In genomic region chr12:122870163-122870842, GRCh38 we compare ENCODE assay signal across 12 cellular contexts. TPM values are rescaled to one million over a fixed set of nuclear protein-coding genes. Genes with fewer than 3 reads are reported as not detected.
A peak's percentile ranks its signal among the peaks of the same experiment; 100 is the strongest.
DNase-seq lines count a peak whose midpoint lies in the region; ATAC-seq and TF ChIP-seq lines count a peak whose summit lies in the region.
"Had no signal": no experiment of that assay in that cellular context is flagged by ENCODE, and none has a peak within 500 bp of the region (broad histone marks: within the 10 kb centered on the region; RNA-seq: fewer than 3 reads in every experiment).

No MANE protein-coding gene starts in this region.

- 96 to 100% methylated on average over 2 to 11 of the region's 11 CpGs for WGBS in endodermal cell (ENCODE audit: insufficient coverage in 1 of 2, insufficient read length in 1 of 2), 2 experiments
- WGBS in tibial nerve, 2 donors, result 85 to 93% methylated on average over 11 of the region's 11 CpGs

- no peak overlapping the region for H3K4me3 ChIP-seq in endodermal cell (ENCODE audit: low read length)
- H3K4me3 ChIP-seq in tibial nerve, result no peak overlapping the region
- H3K4me3 ChIP-seq: A549 had no signal

- H3K27me3 ChIP-seq in endodermal cell (ENCODE audit: control insufficient read depth, insufficient read depth, low read length, poor library complexity, severe bottlenecking), result peaks cover 59% of the 10 kb centered on the region
- H3K27me3 ChIP-seq in tibial nerve, result no peaks in the 10 kb centered on the region

- H3K9me3 ChIP-seq in endodermal cell (ENCODE audit: control insufficient read depth, low read length), result no peaks in the 10 kb centered on the region
- no peaks in the 10 kb centered on the region for H3K9me3 ChIP-seq in tibial nerve
- H3K9me3 ChIP-seq: A549 had no signal

- peaks cover 73% of the 10 kb centered on the region for H3K27me3 Mint-ChIP-seq in endodermal cell (ENCODE audit: insufficient read depth)
- no peaks in the 10 kb centered on the region for H3K27me3 Mint-ChIP-seq in natural killer cell treated with Interleukin-12 subunit alpha and Interleukin-12 subunit beta and Interleukin-15 and Interleukin-18, amount 100 ng/mL, for 72 hours
- H3K27me3 Mint-ChIP-seq: activated naive CD4-positive, alpha-beta T cell treated with anti-CD3 and anti-CD28 coated beads, Interleukin-2, amount 50 U/mL, for 24 hours had no signal

- peaks cover 31% of the 10 kb centered on the region for H3K4me1 Mint-ChIP-seq in endodermal cell
- H3K4me1 Mint-ChIP-seq in natural killer cell treated with Interleukin-12 subunit alpha and Interleukin-12 subunit beta and Interleukin-15 and Interleukin-18, amount 100 ng/mL, for 72 hours (ENCODE audit: low read depth in 2 of 2), result peaks cover 48 to 52% of the 10 kb centered on the region in 2 donors

- peaks cover 11% of the 10 kb centered on the region for H3K4me1 ChIP-seq in endodermal cell (ENCODE audit: control insufficient read depth, insufficient read depth, low read length)
- H3K4me1 ChIP-seq in tibial nerve, result peaks cover 0 to 92% (median 38%) of the 10 kb centered on the region in 4 donors

- no peaks in the 10 kb centered on the region for H3K9me3 Mint-ChIP-seq in endodermal cell
- H3K9me3 Mint-ChIP-seq in natural killer cell treated with Interleukin-12 subunit alpha and Interleukin-12 subunit beta and Interleukin-15 and Interleukin-18, amount 100 ng/mL, for 72 hours, result no peaks in the 10 kb centered on the region
- H3K9me3 Mint-ChIP-seq: activated naive CD4-positive, alpha-beta T cell treated with anti-CD3 and anti-CD28 coated beads, Interleukin-2, amount 50 U/mL, for 24 hours had no signal

- peaks cover 36% of the 10 kb centered on the region for H3K36me3 Mint-ChIP-seq in endodermal cell (ENCODE audit: low read depth)
- no peaks in the 10 kb centered on the region for H3K36me3 Mint-ChIP-seq in natural killer cell treated with Interleukin-12 subunit alpha and Interleukin-12 subunit beta and Interleukin-15 and Interleukin-18, amount 100 ng/mL, for 72 hours

- peak; percentile 53 for DNase-seq in activated effector memory CD4-positive, alpha-beta T cell treated with anti-CD3 and anti-CD28 coated beads, Interleukin-2, amount 50 U/mL, for 16 hours
- DNase-seq in activated effector memory CD4-positive, alpha-beta T cell treated with Interleukin-2 at 50 U/mL for 16 hours, result no peak
- no peak for DNase-seq in endodermal cell
- no peak for DNase-seq in natural killer cell treated with Interleukin-12 subunit alpha and Interleukin-12 subunit beta and Interleukin-15 and Interleukin-18, amount 100 ng/mL, for 72 hours (ENCODE audit: low spot score)
- DNase-seq in tibial nerve (ENCODE audit: low spot score in 2 of 2), result no peak
- no peak for DNase-seq in activated CD4-positive, alpha-beta T cell treated with anti-CD3 and anti-CD28 coated beads for 1 hour
- DNase-seq in effector CD8-positive, alpha-beta T cell (lab: John Stamatoyannopoulos, UW), result no peak
- DNase-seq: activated CD4-positive, alpha-beta T cell treated with anti-CD3 and anti-CD28 coated beads for 48 hours; KBM-7 had no signal

- H3K27ac Mint-ChIP-seq in endodermal cell, result no peak overlapping the region
- peak overlapping the region; percentile 30 to 65 for H3K27ac Mint-ChIP-seq in natural killer cell treated with Interleukin-12 subunit alpha and Interleukin-12 subunit beta and Interleukin-15 and Interleukin-18, amount 100 ng/mL, for 72 hours
- H3K27ac Mint-ChIP-seq: activated naive CD4-positive, alpha-beta T cell treated with anti-CD3 and anti-CD28 coated beads, Interleukin-2, amount 50 U/mL, for 24 hours had no signal

- no peak for ATAC-seq in natural killer cell treated with Interleukin-12 subunit alpha and Interleukin-12 subunit beta and Interleukin-15 and Interleukin-18, amount 100 ng/mL, for 72 hours
- no peak for ATAC-seq in HG03280 (IDR thresholded peaks at IDR 0.05; ENCODE audit: unreplicated experiment)
- ATAC-seq: A549 had no signal

- TF ChIP-seq EP300 in tibial nerve (IDR thresholded peaks at IDR 0.05), result no peak

- H3K36me3 ChIP-seq in endodermal cell (ENCODE audit: control insufficient read depth, insufficient read depth, low read length) (peaks cover 46% of the 10 kb centered on the region), tibial nerve (peaks cover 0 to 51% (median 14%) of the 10 kb centered on the region in 3 donors)

- H3K27ac ChIP-seq in endodermal cell (ENCODE audit: low read depth, low read length), result peak overlapping the region; percentile 97
- peak overlapping the region in 3 of 4 donors; percentile 72 to 89 (median 87) for H3K27ac ChIP-seq in tibial nerve
- H3K27ac ChIP-seq: A549 had no signal

- TF ChIP-seq CTCF in endodermal cell (conservative IDR thresholded peaks at IDR 0.05) (no peak), tibial nerve (IDR thresholded peaks at IDR 0.05) (no peak)

- no peak for TF ChIP-seq POLR2A in tibial nerve (IDR thresholded peaks at IDR 0.05)

- H3K9ac ChIP-seq in endodermal cell (ENCODE audit: extremely low read depth, low read length, poor library complexity, severe bottlenecking), result no peak overlapping the region

- no peak overlapping the region for H3K4me3 Mint-ChIP-seq in endodermal cell
- H3K4me3 Mint-ChIP-seq in natural killer cell treated with Interleukin-12 subunit alpha and Interleukin-12 subunit beta and Interleukin-15 and Interleukin-18, amount 100 ng/mL, for 72 hours, result no peak overlapping the region

RNA-seq across cellular contexts. Expression of gene VPS37B, which starts 25.6 kb away (rescaled TPM):
- total RNA-seq in endodermal cell (10 to 100 TPM; 22.7 to 24.1 TPM), tibial nerve (10 to 100 TPM; 24.5 to 28.4 (median 25.8) TPM)
- polyA plus RNA-seq in endodermal cell (2013, experiment 1 of 2), result 28.1 TPM
- 28.9 TPM for polyA plus RNA-seq in endodermal cell (2013, experiment 2 of 2)
- total RNA-seq in natural killer cell treated with Interleukin-12 subunit alpha and Interleukin-12 subunit beta and Interleukin-15 and Interleukin-18, amount 100 ng/mL, for 72 hours, result 10 to 100 TPM; 42.6 to 46.9 TPM

RNA-seq across cellular contexts. Expression of gene HIP1R, which starts 35.0 kb away (rescaled TPM):
- 10 to 100 TPM; 24.5 to 24.9 TPM for total RNA-seq in endodermal cell
- 22.0 TPM for polyA plus RNA-seq in endodermal cell (2013, experiment 1 of 2)
- 21.2 TPM for polyA plus RNA-seq in endodermal cell (2013, experiment 2 of 2)
- total RNA-seq in natural killer cell treated with Interleukin-12 subunit alpha and Interleukin-12 subunit beta and Interleukin-15 and Interleukin-18, amount 100 ng/mL, for 72 hours, result 10 to 100 TPM; 14.8 to 48.9 TPM
- total RNA-seq in tibial nerve, result 10 to 100 TPM; 10.3 to 22.5 (median 16.9) TPM
